In genomic region chr9:3865373-3865772, GRCh38 we compare ENCODE assay signal across 19 cellular contexts.
DNase-seq lines count a peak whose midpoint lies in the region; ATAC-seq and TF ChIP-seq lines count a peak whose summit lies in the region.
"Had no signal": no experiment of that assay in that cellular context is flagged by ENCODE, and none has a peak within 500 bp of the region (broad histone marks: within the 10 kb centered on the region; RNA-seq: fewer than 3 reads in every experiment).

No MANE protein-coding gene starts in this region.

- H3K4me1 Mint-ChIP-seq in activated T-cell treated with anti-CD3 and anti-CD28 coated beads, Interleukin-2, amount 50 U/mL, for 72 hours (ENCODE audit: low read depth) = peaks cover 39% of the 10 kb centered on the region

- peak; percentile 26 to 49 for ATAC-seq in activated T-cell treated with anti-CD3 and anti-CD28 coated beads, Interleukin-2, amount 50 U/mL, for 72 hours (replicated peaks in 1 of 2)
- no peak for ATAC-seq in sciatic nerve
- ATAC-seq: heart right ventricle, Panc1 had no signal

- no peak overlapping the region for H3K4me3 ChIP-seq in astrocyte of the spinal cord (ENCODE audit: low read depth, low read length)
- H3K4me3 ChIP-seq in fibroblast of pulmonary artery (replicated peaks; ENCODE audit: low read depth, low read length) = no peak overlapping the region
- H3K4me3 ChIP-seq: heart right ventricle, lung, skin epidermis, suprapubic skin had no signal

- intact Hi-C loops in sciatic nerve (cut with DNase I) = no loop called here

- H3K27me3 Mint-ChIP-seq in activated T-cell treated with anti-CD3 and anti-CD28 coated beads, Interleukin-2, amount 50 U/mL, for 72 hours (ENCODE audit: low read depth) = peaks cover 60% of the 10 kb centered on the region
- H3K27me3 Mint-ChIP-seq: dendritic cell treated with granulocyte-macrophage colony-stimulating factor and Interleukin-4, amounts not matched to agents 40 ng/mL and 50 ng/mL, for 4 days had no signal

- DNase-seq in activated T-cell treated with anti-CD3 and anti-CD28 coated beads, Interleukin-2, amount 50 U/mL, for 72 hours = no peak
- DNase-seq in activated T-cell treated with anti-CD3 and anti-CD28 coated beads, Interleukin-2, amount 50 U/mL, for 48 hours = no peak
- peak; percentile 35 for DNase-seq in astrocyte of the spinal cord (ENCODE audit: low read depth, low spot score)
- DNase-seq in fibroblast of pulmonary artery (ENCODE audit: low read depth) = peak; percentile 74
- DNase-seq in activated naive CD4-positive, alpha-beta T cell treated with Interleukin-2 at 50 U/mL for 16 hours = no peak
- DNase-seq in SIG-M5 treated with dmso at 0.1 percent for 504 hours (lab: John Stamatoyannopoulos, UW; ENCODE audit: unreplicated experiment) = no peak
- no peak for DNase-seq in sciatic nerve (ENCODE audit: low spot score)
- no peak for DNase-seq in C1 segment of cervical spinal cord (lab: John Stamatoyannopoulos, UW)
- DNase-seq: 8988T; activated naive CD4-positive, alpha-beta T cell treated with anti-CD3 and anti-CD28 coated beads for 36 hours; DMS 273 treated with DMSO at 0.1 percent for 48 hours; heart right ventricle; NCI-H1436 treated with DMSO at 0.1 percent for 48 hours; stimulated activated CD4-positive, alpha-beta T cell treated with anti-CD3 and anti-CD28 coated beads, Interleukin-4, amount 100 ng/mL, for 24 hours had no signal

- no peak overlapping the region for H3K4me3 Mint-ChIP-seq in activated T-cell treated with anti-CD3 and anti-CD28 coated beads, Interleukin-2, amount 50 U/mL, for 72 hours
- H3K4me3 Mint-ChIP-seq: activated naive CD4-positive, alpha-beta T cell treated with anti-CD3 and anti-CD28 coated beads for 36 hours; dendritic cell treated with granulocyte-macrophage colony-stimulating factor and Interleukin-4, amounts not matched to agents 40 ng/mL and 50 ng/mL, for 4 days had no signal

- TF ChIP-seq CTCF in astrocyte of the spinal cord (IDR thresholded peaks at IDR 0.05; ENCODE audit: low read depth, low read length) = no peak
- TF ChIP-seq CTCF in fibroblast of pulmonary artery (IDR thresholded peaks at IDR 0.05; ENCODE audit: low read length, missing control alignments) = no peak

- H3K27ac Mint-ChIP-seq in activated T-cell treated with anti-CD3 and anti-CD28 coated beads, Interleukin-2, amount 50 U/mL, for 72 hours = peak overlapping the region; percentile 26
- H3K27ac Mint-ChIP-seq: activated naive CD4-positive, alpha-beta T cell treated with anti-CD3 and anti-CD28 coated beads for 36 hours; dendritic cell treated with granulocyte-macrophage colony-stimulating factor and Interleukin-4, amounts not matched to agents 40 ng/mL and 50 ng/mL, for 4 days had no signal

- in situ Hi-C loops in astrocyte of the spinal cord (cut with HindIII; ENCODE audit: low sequenced_read_pairs) = no loop called here

- H3K36me3 Mint-ChIP-seq in activated T-cell treated with anti-CD3 and anti-CD28 coated beads, Interleukin-2, amount 50 U/mL, for 72 hours (ENCODE audit: insufficient read depth in 2 of 2) = no peaks in the 10 kb centered on the region

- H3K9me3 Mint-ChIP-seq in activated T-cell treated with anti-CD3 and anti-CD28 coated beads, Interleukin-2, amount 50 U/mL, for 72 hours = peaks cover 0 to 5% of the 10 kb centered on the region in 2 donors
- H3K9me3 Mint-ChIP-seq: activated naive CD4-positive, alpha-beta T cell treated with anti-CD3 and anti-CD28 coated beads for 36 hours had no signal

Comparison
In these comparisons a context has a peak if more than half of its experiments do, and no peak if none do; other contexts are left out.
1. DNase-seq: peak in astrocyte of the spinal cord (single experiment) and fibroblast of pulmonary artery (single experiment); none in activated T-cell treated with anti-CD3 and anti-CD28 coated beads, Interleukin-2, amount 50 U/mL, for 72 hours (0 of 2), activated T-cell treated with anti-CD3 and anti-CD28 coated beads, Interleukin-2, amount 50 U/mL, for 48 hours (0 of 2), activated naive CD4-positive, alpha-beta T cell treated with Interleukin-2 at 50 U/mL for 16 hours (single experiment), SIG-M5 treated with dmso at 0.1 percent for 504 hours (single experiment), sciatic nerve (single experiment) and C1 segment of cervical spinal cord (0 of 14).